Comparison of ENCODE assay signal across 10 cellular contexts in genomic region chr19:1257475-1258160, GRCh38. TPM values are rescaled to one million over a fixed set of nuclear protein-coding genes. Genes with fewer than 3 reads are reported as not detected.
A peak's percentile ranks its signal among the peaks of the same experiment; 100 is the strongest.
DNase-seq lines count a peak whose midpoint lies in the region; ATAC-seq and TF ChIP-seq lines count a peak whose summit lies in the region.
"Had no signal": no experiment of that assay in that cellular context is flagged by ENCODE, and none has a peak within 500 bp of the region (broad histone marks: within the 10 kb centered on the region; RNA-seq: fewer than 3 reads in every experiment).

No MANE protein-coding gene starts in this region.

- CTCF ChIA-PET in T-cell (lab: Charles Lee) = interaction anchor here in 1 of 2 donors (1.5 kb wide), 1 partner anchor 11 kb away, joined by 5 read pairs; the partner anchor contains the start of gene CIRBP

- peak overlapping the region; percentile 98 for H3K27ac Mint-ChIP-seq in T-cell
- peak overlapping the region; percentile 97 for H3K27ac Mint-ChIP-seq in stimulated activated effector memory CD8-positive, alpha-beta T cell treated with anti-CD3 and anti-CD28 coated beads, Interleukin-12 subunit alpha, Interleukin-12 subunit beta, amount 100 ng/mL, for 72 hours

- no peak for ATAC-seq in T-cell (replicated peaks in 1 of 4)
- no peak for ATAC-seq in stimulated activated effector memory CD8-positive, alpha-beta T cell treated with anti-CD3 and anti-CD28 coated beads, Interleukin-12 subunit alpha, Interleukin-12 subunit beta, amount 100 ng/mL, for 72 hours
- no peak for ATAC-seq in HG03342 (IDR thresholded peaks at IDR 0.05; ENCODE audit: unreplicated experiment)

- POLR2A ChIA-PET in T-cell (lab: Charles Lee) = no interaction called here

- H3K4me1 ChIP-seq in hepatocyte (ENCODE audit: insufficient read depth) = peaks cover 76% of the 10 kb centered on the region

- H3K27me3 Mint-ChIP-seq in T-cell = no peaks in the 10 kb centered on the region

- H3K9me3 ChIP-seq in hepatocyte (ENCODE audit: low read depth) = no peaks in the 10 kb centered on the region

- H3K4me2 ChIP-seq in hepatocyte = peak overlapping the region; percentile 86

- peak overlapping the region; percentile 98 for H3K27ac ChIP-seq in hepatocyte

- no peaks in the 10 kb centered on the region for H3K9me3 Mint-ChIP-seq in T-cell
- H3K9me3 Mint-ChIP-seq in stimulated activated effector memory CD8-positive, alpha-beta T cell treated with anti-CD3 and anti-CD28 coated beads, Interleukin-12 subunit alpha, Interleukin-12 subunit beta, amount 100 ng/mL, for 72 hours = no peaks in the 10 kb centered on the region

- in situ Hi-C loops in G401 (cut with HindIII; ENCODE audit: low sequenced_read_pairs) = no loop called here

- H3K27me3 ChIP-seq in hepatocyte = no peaks in the 10 kb centered on the region

- peaks cover 52 to 62% (median 54%) of the 10 kb centered on the region in 3 donors for H3K4me1 Mint-ChIP-seq in T-cell
- peaks cover 48% of the 10 kb centered on the region for H3K4me1 Mint-ChIP-seq in stimulated activated effector memory CD8-positive, alpha-beta T cell treated with anti-CD3 and anti-CD28 coated beads, Interleukin-12 subunit alpha, Interleukin-12 subunit beta, amount 100 ng/mL, for 72 hours

- H3K36me3 Mint-ChIP-seq in T-cell = peaks cover 12% of the 10 kb centered on the region
- peaks cover 87% of the 10 kb centered on the region for H3K36me3 Mint-ChIP-seq in stimulated activated effector memory CD8-positive, alpha-beta T cell treated with anti-CD3 and anti-CD28 coated beads, Interleukin-12 subunit alpha, Interleukin-12 subunit beta, amount 100 ng/mL, for 72 hours

- H3K36me3 ChIP-seq in hepatocyte (replicated peaks; ENCODE audit: insufficient read depth, low read depth) = no peaks in the 10 kb centered on the region

- H2AFZ ChIP-seq in hepatocyte = no peak overlapping the region

- DNase-seq in G401 (ENCODE audit: low spot score) (peak; percentile 40), T-cell (no peak), hepatocyte (ENCODE audit: low spot score) (no peak), GM19238 (ENCODE audit: insufficient read length, low spot score) (no peak), NCI-H128 (lab: John Stamatoyannopoulos, UW; ENCODE audit: unreplicated experiment) (no peak)
- DNase-seq in stimulated activated effector memory CD8-positive, alpha-beta T cell treated with anti-CD3 and anti-CD28 coated beads, Interleukin-12 subunit alpha, Interleukin-12 subunit beta, amount 100 ng/mL, for 72 hours (ENCODE audit: low spot score in 2 of 2) = no peak
- DNase-seq in stimulated activated naive CD4-positive, alpha-beta T cell treated with Interleukin-2 at 50 U/mL for 16 hours (lab: John Stamatoyannopoulos, UW) = no peak
- DNase-seq: NCI-H1436 treated with DMSO at 0.1 percent for 48 hours, occipital lobe had no signal

- 77% methylated on average over 22 of the region's 23 CpGs for WGBS in hepatocyte (ENCODE audit: low lambda C conversion rate, missing lambda C conversion rate)

- H3K4me3 ChIP-seq in hepatocyte = no peak overlapping the region

- H3K79me2 ChIP-seq in hepatocyte = peaks cover 50% of the 10 kb centered on the region

- peak overlapping the region; percentile 13 to 87 (median 17) for H3K4me3 Mint-ChIP-seq in T-cell
- peak overlapping the region; percentile 98 for H3K4me3 Mint-ChIP-seq in stimulated activated effector memory CD8-positive, alpha-beta T cell treated with anti-CD3 and anti-CD28 coated beads, Interleukin-12 subunit alpha, Interleukin-12 subunit beta, amount 100 ng/mL, for 72 hours

- no peaks in the 10 kb centered on the region for H3K9me2 ChIP-seq in hepatocyte (replicated peaks; ENCODE audit: insufficient read depth)

- H4K20me1 ChIP-seq in hepatocyte (ENCODE audit: insufficient read depth, poor library complexity, severe bottlenecking) = peaks cover 28% of the 10 kb centered on the region

- no peak for TF ChIP-seq CTCF in hepatocyte (IDR thresholded peaks at IDR 0.05; ENCODE audit: poor library complexity)

RNA-seq across cellular contexts. Expression of gene MIDN, which starts 9.2 kb away (rescaled TPM):
- 14.0 and 17.5 TPM in 2 replicates for total RNA-seq in G401 (2014; rRNA removed; shearing (Covaris generic))
- 100 to 1,000 TPM in 1 of 5 donors, 10 to 100 TPM in 4; 54.0 to 161 (median 66.9) TPM for total RNA-seq in T-cell
- total RNA-seq in hepatocyte = 28.7 and 30.1 TPM in 2 replicates
- polyA plus RNA-seq in hepatocyte = 94.6 and 98.4 TPM in 2 replicates

RNA-seq across cellular contexts. Expression of gene CIRBP, which starts 11.5 kb away (rescaled TPM):
- total RNA-seq in G401 (2014; rRNA removed; shearing (Covaris generic)) = 196 and 215 TPM in 2 replicates
- total RNA-seq in T-cell (100 to 1,000 TPM; 477 to 682 (median 657) TPM), hepatocyte (212 and 361 TPM in 2 replicates)
- 202 and 261 TPM in 2 replicates for polyA plus RNA-seq in hepatocyte

RNA-seq across cellular contexts. Expression of gene ATP5F1D, which starts 16.1 kb away (rescaled TPM):
- 61.3 and 98.5 TPM in 2 replicates for total RNA-seq in G401 (2014; rRNA removed; shearing (Covaris generic))
- total RNA-seq in T-cell (100 to 1,000 TPM; 117 to 233 (median 155) TPM), hepatocyte (54.0 and 64.1 TPM in 2 replicates)
- polyA plus RNA-seq in hepatocyte = 291 and 297 TPM in 2 replicates

RNA-seq across cellular contexts. Expression of gene FAM174C, which starts 17.7 kb away (rescaled TPM):
- 37.9 and 45.0 TPM in 2 replicates for total RNA-seq in G401 (2014; rRNA removed; shearing (Covaris generic))
- total RNA-seq in T-cell (10 to 100 TPM; 42.1 to 69.8 (median 60.4) TPM), hepatocyte (25.5 TPM in 2 replicates)
- 79.9 and 89.5 TPM in 2 replicates for polyA plus RNA-seq in hepatocyte

RNA-seq across cellular contexts. Expression of gene CBARP, which starts 19.8 kb away (rescaled TPM):
- 3.6 and 5.6 TPM in 2 replicates for total RNA-seq in G401 (2014; rRNA removed; shearing (Covaris generic))
- total RNA-seq in T-cell (under 1 TPM in 4 of 5 donors, not detected in 1; 0.08 to 0.36 (median 0.23) TPM), hepatocyte (1.1 and 4.2 TPM in 2 replicates)
- 7.1 and 10.7 TPM in 2 replicates for polyA plus RNA-seq in hepatocyte
